Comparison of ENCODE assay signal across 8 cellular contexts in genomic region chr5:168879929-168880328, GRCh38.
DNase-seq lines count a peak whose midpoint lies in the region; ATAC-seq, FAIRE-seq and TF ChIP-seq lines count a peak whose summit lies in the region.

No MANE protein-coding gene starts in this region.

- TF ChIP-seq CTCF in fibroblast of the aortic adventitia (IDR thresholded peaks at IDR 0.05; ENCODE audit: insufficient read depth, low read length): no peak

- no peak overlapping the region for H3K4me3 Mint-ChIP-seq in activated T-cell treated with anti-CD3 and anti-CD28 coated beads, Interleukin-2, amount 50 U/mL, for 4 hours
- H3K4me3 Mint-ChIP-seq in activated CD4-positive, alpha-beta memory T cell treated with anti-CD3 and anti-CD28 coated beads, Interleukin-2, amount 10 ng/mL, durations not matched to agents 7 days and 5 days: no peak overlapping the region

- no peak for TF ChIP-seq POLR2A in H54 (IDR thresholded peaks at IDR 0.05; ENCODE audit: low read depth, low read length)

- POLR2A ChIA-PET in activated CD4-positive, alpha-beta memory T cell treated with anti-CD3 and anti-CD28 coated beads, Interleukin-2, amount 10 ng/mL, durations not matched to agents 7 days and 5 days (lab: Charles Lee): no interaction called here

- DNase-seq in COLO829 (ENCODE audit: low spot score) (peak; percentile 32), fibroblast of the aortic adventitia (ENCODE audit: low read depth) (peak; percentile 66), H54 (ENCODE audit: insufficient read length, low spot score) (no peak), HuH-7.5 (ENCODE audit: low spot score) (no peak)
- no peak for DNase-seq in activated T-cell treated with anti-CD3 and anti-CD28 coated beads, Interleukin-2, amount 50 U/mL, for 4 hours
- no peak for DNase-seq in activated CD4-positive, alpha-beta memory T cell treated with anti-CD3 and anti-CD28 coated beads, Interleukin-2, amount 10 ng/mL, durations not matched to agents 7 days and 5 days

- ATAC-seq in GM19463 (IDR thresholded peaks at IDR 0.05; ENCODE audit: unreplicated experiment) (peak; percentile 83), HG03342 (IDR thresholded peaks at IDR 0.05; ENCODE audit: unreplicated experiment) (peak; percentile 97)
- ATAC-seq in activated T-cell treated with anti-CD3 and anti-CD28 coated beads, Interleukin-2, amount 50 U/mL, for 4 hours: no peak

- no peak overlapping the region for H3K27ac Mint-ChIP-seq in activated CD4-positive, alpha-beta memory T cell treated with anti-CD3 and anti-CD28 coated beads, Interleukin-2, amount 10 ng/mL, durations not matched to agents 7 days and 5 days

- CTCF ChIA-PET in activated CD4-positive, alpha-beta memory T cell treated with anti-CD3 and anti-CD28 coated beads, Interleukin-2, amount 10 ng/mL, durations not matched to agents 7 days and 5 days (lab: Charles Lee): no interaction called here

- no peak overlapping the region for H3K4me3 ChIP-seq in fibroblast of the aortic adventitia (ENCODE audit: low read depth, low read length)

- FAIRE-seq in H54 (lab: Jason Lieb, UNC): no peak

- peaks cover 17% of the 10 kb centered on the region for H3K27me3 Mint-ChIP-seq in activated T-cell treated with anti-CD3 and anti-CD28 coated beads, Interleukin-2, amount 50 U/mL, for 4 hours (ENCODE audit: low read depth)
- H3K27me3 Mint-ChIP-seq in activated CD4-positive, alpha-beta memory T cell treated with anti-CD3 and anti-CD28 coated beads, Interleukin-2, amount 10 ng/mL, durations not matched to agents 7 days and 5 days: peaks cover 9% of the 10 kb centered on the region

- H3K4me1 Mint-ChIP-seq in activated T-cell treated with anti-CD3 and anti-CD28 coated beads, Interleukin-2, amount 50 U/mL, for 4 hours (ENCODE audit: low read depth): peaks cover 2% of the 10 kb centered on the region
- H3K4me1 Mint-ChIP-seq in activated CD4-positive, alpha-beta memory T cell treated with anti-CD3 and anti-CD28 coated beads, Interleukin-2, amount 10 ng/mL, durations not matched to agents 7 days and 5 days: no peaks in the 10 kb centered on the region

- H3K9me3 Mint-ChIP-seq in activated T-cell treated with anti-CD3 and anti-CD28 coated beads, Interleukin-2, amount 50 U/mL, for 4 hours: no peaks in the 10 kb centered on the region
- H3K9me3 Mint-ChIP-seq in activated CD4-positive, alpha-beta memory T cell treated with anti-CD3 and anti-CD28 coated beads, Interleukin-2, amount 10 ng/mL, durations not matched to agents 7 days and 5 days: no peaks in the 10 kb centered on the region

- H3K36me3 Mint-ChIP-seq in activated T-cell treated with anti-CD3 and anti-CD28 coated beads, Interleukin-2, amount 50 U/mL, for 4 hours (ENCODE audit: insufficient read depth): no peaks in the 10 kb centered on the region
- H3K36me3 Mint-ChIP-seq in activated CD4-positive, alpha-beta memory T cell treated with anti-CD3 and anti-CD28 coated beads, Interleukin-2, amount 10 ng/mL, durations not matched to agents 7 days and 5 days (ENCODE audit: low read depth): no peaks in the 10 kb centered on the region

Comparison
In these comparisons a context has a peak if more than half of its experiments do, and no peak if none do; other contexts are left out.
1. DNase-seq: peak in COLO829 (single experiment) and fibroblast of the aortic adventitia (single experiment); none in activated T-cell treated with anti-CD3 and anti-CD28 coated beads, Interleukin-2, amount 50 U/mL, for 4 hours (single experiment), H54 (single experiment), HuH-7.5 (single experiment) and activated CD4-positive, alpha-beta memory T cell treated with anti-CD3 and anti-CD28 coated beads, Interleukin-2, amount 10 ng/mL, durations not matched to agents 7 days and 5 days (single experiment).
2. ATAC-seq: peak in GM19463 (single experiment) and HG03342 (single experiment); none in activated T-cell treated with anti-CD3 and anti-CD28 coated beads, Interleukin-2, amount 50 U/mL, for 4 hours (0 of 2).